25 cellular contexts compared by ENCODE assay signal in genomic region chr13:42816538-42816937, GRCh38. TPM values are rescaled to one million over a fixed set of nuclear protein-coding genes. Genes with fewer than 3 reads are reported as not detected.
A peak's percentile ranks its signal among the peaks of the same experiment; 100 is the strongest.
DNase-seq lines count a peak whose midpoint lies in the region; ATAC-seq and TF ChIP-seq lines count a peak whose summit lies in the region.
"Had no signal": no experiment of that assay in that cellular context is flagged by ENCODE, and none has a peak within 500 bp of the region (broad histone marks: within the 10 kb centered on the region; RNA-seq: fewer than 3 reads in every experiment).

No MANE protein-coding gene starts in this region.

- H3K4me1 ChIP-seq in A673 (ENCODE audit: insufficient read depth, low read length, poor library complexity, severe bottlenecking) (no peaks in the 10 kb centered on the region), hepatocyte (ENCODE audit: insufficient read depth) (no peaks in the 10 kb centered on the region)
- H3K4me1 ChIP-seq: tibial artery had no signal

- H3K27me3 ChIP-seq in A673 (replicated peaks; ENCODE audit: insufficient read depth, low read depth, low read length, poor library complexity) (peaks cover 2% of the 10 kb centered on the region), hepatocyte (no peaks in the 10 kb centered on the region)
- H3K27me3 ChIP-seq: tibial artery had no signal

- H4K20me1 ChIP-seq in hepatocyte (ENCODE audit: insufficient read depth, poor library complexity, severe bottlenecking) = no peaks in the 10 kb centered on the region

- intact Hi-C loops in A673 (cut with micrococcal nuclease; ENCODE audit: unreplicated experiment) = no loop called here

- TF ChIP-seq CTCF in A673 (conservative IDR thresholded peaks at IDR 0.05; ENCODE audit: low read depth, low read length) = 0 out of 2 replicates have a peak, but pooled peaks have one; percentile 15
- TF ChIP-seq CTCF in GM12873 (IDR thresholded peaks at IDR 0.05; ENCODE audit: insufficient read depth, low read depth, low read length, missing control alignments) = peak; percentile 28
- TF ChIP-seq CTCF in astrocyte of the cerebellum (IDR thresholded peaks at IDR 0.05; ENCODE audit: low read depth, low read length, missing control alignments) = peak; percentile 9
- peak; percentile 14 for TF ChIP-seq CTCF in hepatocyte (IDR thresholded peaks at IDR 0.05; ENCODE audit: poor library complexity)

- no peak overlapping the region for H3K4me3 ChIP-seq in A673 (ENCODE audit: low read depth, low read length, poor library complexity, severe bottlenecking)
- H3K4me3 ChIP-seq in astrocyte of the cerebellum (ENCODE audit: low read depth, low read length) = no peak overlapping the region
- no peak overlapping the region for H3K4me3 ChIP-seq in hepatocyte
- H3K4me3 ChIP-seq: tibial artery had no signal

- H3K9me2 ChIP-seq in hepatocyte (replicated peaks; ENCODE audit: insufficient read depth) = no peaks in the 10 kb centered on the region

- CTCF ChIA-PET in A673 (lab: Charles Lee) = interaction anchor here (0.5 kb wide), 1 partner anchor 77 kb away, joined by 8 read pairs; no protein-coding TSS in a partner anchor

- ATAC-seq in GM19463 (IDR thresholded peaks at IDR 0.05; ENCODE audit: unreplicated experiment) (no peak), GM21529 (IDR thresholded peaks at IDR 0.05; ENCODE audit: unreplicated experiment) (no peak)
- ATAC-seq: stimulated activated memory B cell treated with anti-CD40 and anti-IgM and Interleukin-4, amounts not matched to agents 10 μg/mL and 1 μg/mL and 100 μg/mL, for 72 hours had no signal

- no peak overlapping the region for H3K27ac ChIP-seq in A673 (ENCODE audit: low read depth, low read length, poor library complexity, severe bottlenecking)
- H3K27ac ChIP-seq in hepatocyte = no peak overlapping the region
- H3K27ac ChIP-seq: tibial artery had no signal

- 98% methylated on average over 2 of the region's 2 CpGs for WGBS in hepatocyte (ENCODE audit: low lambda C conversion rate, missing lambda C conversion rate)

- in situ Hi-C loops in astrocyte of the cerebellum (cut with HindIII; ENCODE audit: low sequenced_read_pairs) = no loop called here

- BruUV-seq in A673 (replicated peaks; lab: Mats Ljungman, UMichigan) = no TSS peak

- no peak overlapping the region for H3K4me2 ChIP-seq in hepatocyte

- POLR2A ChIA-PET in A673 (lab: Charles Lee; ENCODE audit: low non-redundant PET) = no interaction called here

- H3K36me3 ChIP-seq in A673 (ENCODE audit: insufficient read depth, low read length, poor library complexity, severe bottlenecking) (no peaks in the 10 kb centered on the region), hepatocyte (replicated peaks; ENCODE audit: insufficient read depth, low read depth) (no peaks in the 10 kb centered on the region)
- H3K36me3 ChIP-seq: tibial artery had no signal

- H3K9me3 ChIP-seq in A673 (ENCODE audit: low read depth, low read length, poor library complexity, severe bottlenecking) (no peaks in the 10 kb centered on the region), hepatocyte (ENCODE audit: low read depth) (no peaks in the 10 kb centered on the region)

- DNase-seq in A673 (ENCODE audit: low spot score) = no peak
- DNase-seq in astrocyte of the cerebellum (ENCODE audit: low read depth) = no peak
- no peak for DNase-seq in hepatocyte (ENCODE audit: low spot score)
- no peak for DNase-seq in kidney glomerular epithelial cell (lab: John Stamatoyannopoulos, UW)
- DNase-seq in occipital lobe (lab: John Stamatoyannopoulos, UW) = no peak
- DNase-seq: ACHN; activated CD4-positive, CD25-positive, alpha-beta regulatory T cell treated with anti-CD3 and anti-CD28 coated beads, Interleukin-2, amount 50 U/mL, for 72 hours; central memory CD4-positive, alpha-beta T cell; COR-L47; effector CD8-positive, alpha-beta T cell; EL; kidney; mesendoderm; NCI-H2171; NCI-H69; stimulated activated CD4-positive, alpha-beta T cell treated with anti-CD3 and anti-CD28 coated beads, Interleukin-15, amount 100 ng/mL, for 24 hours; T1000; tibial artery had no signal

- H2AFZ ChIP-seq in hepatocyte = no peak overlapping the region

- no peaks in the 10 kb centered on the region for H3K79me2 ChIP-seq in hepatocyte

RNA-seq across cellular contexts. Expression of gene FAM216B, which starts 35.2 kb away (rescaled TPM):
- total RNA-seq in A673 (2021) = not detected in 2 replicates
- 0.80 and 0.90 TPM in 2 replicates for total RNA-seq in hepatocyte
- 1.2 and 2.2 TPM in 2 replicates for polyA plus RNA-seq in hepatocyte
- total RNA-seq in occipital lobe = 0.78 TPM
- total RNA-seq: activated CD8-positive, alpha-beta memory T cell treated with anti-CD3 and anti-CD28 coated beads for 36 hours; HT-29; LHCN-M2 had no signal
